12 cellular contexts compared by ENCODE assay signal in genomic region chr1:160672789-160673695, GRCh38. TPM values are rescaled to one million over a fixed set of nuclear protein-coding genes. Genes with fewer than 3 reads are reported as not detected.
DNase-seq lines count a peak whose midpoint lies in the region; ATAC-seq, FAIRE-seq and TF ChIP-seq lines count a peak whose summit lies in the region.
"Had no signal": no experiment of that assay in that cellular context is flagged by ENCODE, and none has a peak within 500 bp of the region (broad histone marks: within the 10 kb centered on the region; RNA-seq: fewer than 3 reads in every experiment).

No MANE protein-coding gene starts in this region.

- H2AFZ ChIP-seq in DND-41 (ENCODE audit: low read depth, low read length) = no peak overlapping the region

- peaks cover 16% of the 10 kb centered on the region for H3K36me3 ChIP-seq in DND-41 (ENCODE audit: insufficient read depth, low read length)
- no peaks in the 10 kb centered on the region for H3K36me3 ChIP-seq in mesendoderm (ENCODE audit: control insufficient read depth, insufficient read depth, low read length)
- no peaks in the 10 kb centered on the region for H3K36me3 ChIP-seq in Caco-2 (ENCODE audit: control insufficient read depth, insufficient read depth, low read length)
- H3K36me3 ChIP-seq: prostate gland had no signal

- H3K36me3 Mint-ChIP-seq in Caco-2 (ENCODE audit: insufficient read depth, unreplicated experiment) = no peaks in the 10 kb centered on the region

- H3K27ac ChIP-seq in DND-41 (ENCODE audit: low read length) (peak overlapping the region; percentile 92), mesendoderm (ENCODE audit: low read depth, low read length) (peak overlapping the region; percentile 72)
- H3K27ac ChIP-seq: prostate gland had no signal

- no peak overlapping the region for H3K27ac Mint-ChIP-seq in Caco-2 (ENCODE audit: unreplicated experiment)

- H3K79me2 ChIP-seq in DND-41 (ENCODE audit: insufficient read depth, low read length) (no peaks in the 10 kb centered on the region), mesendoderm (ENCODE audit: control insufficient read depth, insufficient read depth, low read length) (no peaks in the 10 kb centered on the region)

- H3K4me1 ChIP-seq in DND-41 (ENCODE audit: insufficient read depth, low read length) (peaks cover 45% of the 10 kb centered on the region), mesendoderm (ENCODE audit: control insufficient read depth, low read depth, low read length) (peaks cover 6% of the 10 kb centered on the region), Caco-2 (no peaks in the 10 kb centered on the region)
- H3K4me1 ChIP-seq: prostate gland had no signal

- TF ChIP-seq CTCF in DND-41 (IDR thresholded peaks at IDR 0.05; ENCODE audit: borderline replicate concordance, extremely low read depth, low read length, poor library complexity, severe bottlenecking) = no peak
- TF ChIP-seq CTCF in Caco-2 (IDR thresholded peaks at IDR 0.05; ENCODE audit: insufficient read depth in 1 of 2, low read depth in 1 of 2, low read length in 1 of 2, severe bottlenecking in 1 of 2, unreplicated experiment in 1 of 2) = no peak

- FAIRE-seq in GM18507 (lab: Jason Lieb, UNC) (peak; percentile 80), frontal cortex (lab: Jason Lieb, UNC) (no peak)

- H4K20me1 ChIP-seq in DND-41 (ENCODE audit: insufficient read depth, low read length) = no peaks in the 10 kb centered on the region

- BruUV-seq in Caco-2 (replicated peaks; lab: Mats Ljungman, UMichigan) = no TSS peak

- no CpG with 5 or more reads among the region's 6 CpGs for WGBS in mesendoderm (ENCODE audit: extremely low coverage, insufficient coverage, low lambda C conversion rate)

- ATAC-seq in DND-41 (ENCODE audit: insufficient read depth, low read depth) = no peak
- ATAC-seq: heart left ventricle had no signal

- H3K9me3 Mint-ChIP-seq in Caco-2 (ENCODE audit: unreplicated experiment) = peaks cover 10% of the 10 kb centered on the region

- no peak overlapping the region for H3K4me3 ChIP-seq in DND-41 (ENCODE audit: low read depth in 1 of 2, low read length in 2 of 2)
- H3K4me3 ChIP-seq in mesendoderm (ENCODE audit: low read length) = no peak overlapping the region
- H3K4me3 ChIP-seq in Caco-2 (ENCODE audit: low read depth, low read length) = no peak overlapping the region
- H3K4me3 ChIP-seq: prostate gland had no signal

- H3K56ac ChIP-seq in mesendoderm (ENCODE audit: low read length) = peak overlapping the region; percentile 42

- POLR2A ChIA-PET in Caco-2 (lab: Charles Lee) = no interaction called here

- DNase-seq in DND-41 (no peak), GM18507 (ENCODE audit: extremely low spot score, insufficient read length, low read depth) (no peak), mesendoderm (no peak), frontal cortex (ENCODE audit: low spot score in 2 of 2) (no peak), Caco-2 (no peak), SIG-M5 treated with dmso at 0.1 percent for 504 hours (lab: John Stamatoyannopoulos, UW; ENCODE audit: unreplicated experiment) (no peak), HT-29 (ENCODE audit: low spot score) (no peak)
- DNase-seq in activated CD4-positive, alpha-beta T cell treated with anti-CD3 and anti-CD28 coated beads for 48 hours = peak; percentile 53
- DNase-seq: heart left ventricle; NCI-H146; NK-92 treated with Interleukin-12 subunit alpha and Interleukin-12 subunit beta, amount 100 ng/mL, for 24 hours had no signal

- intact Hi-C loops in Caco-2 (cut with micrococcal nuclease; ENCODE audit: unreplicated experiment) = no loop called here

- peak overlapping the region; percentile 56 for H2BK120ac ChIP-seq in mesendoderm (ENCODE audit: low read depth, low read length)

- no peaks in the 10 kb centered on the region for H3K27me3 Mint-ChIP-seq in Caco-2 (ENCODE audit: insufficient read depth, unreplicated experiment)

- H4K8ac ChIP-seq in mesendoderm (ENCODE audit: low read depth, low read length) = no peak overlapping the region

- H3K23ac ChIP-seq in mesendoderm (ENCODE audit: low read length) = no peak overlapping the region

- H4K5ac ChIP-seq in mesendoderm (ENCODE audit: low read length) = no peak overlapping the region

- H3K4me2 ChIP-seq in DND-41 (ENCODE audit: insufficient read depth, low read length) = no peak overlapping the region
- no peak overlapping the region for H3K4me2 ChIP-seq in mesendoderm (ENCODE audit: low read length)

- H3K4me1 Mint-ChIP-seq in Caco-2 (ENCODE audit: low read depth, unreplicated experiment) = no peaks in the 10 kb centered on the region

- H3K9me3 ChIP-seq in DND-41 (ENCODE audit: insufficient read depth, low read length, severe bottlenecking) = peaks cover 11% of the 10 kb centered on the region
- peaks cover 10% of the 10 kb centered on the region; the same call in 1 of the 2 replicates for H3K9me3 ChIP-seq in Caco-2
- H3K9me3 ChIP-seq: prostate gland had no signal

- no peak overlapping the region for H3K9ac ChIP-seq in DND-41 (ENCODE audit: low read depth, low read length)
- H3K9ac ChIP-seq in mesendoderm (ENCODE audit: low read length) = no peak overlapping the region

- CTCF ChIA-PET in Caco-2 (lab: Charles Lee) = no interaction called here

- H3K4me3 Mint-ChIP-seq in Caco-2 (ENCODE audit: unreplicated experiment) = no peak overlapping the region

- H3K27me3 ChIP-seq in DND-41 (ENCODE audit: insufficient read depth, low read length, poor library complexity) (no peaks in the 10 kb centered on the region), mesendoderm (ENCODE audit: insufficient read depth, low read length, poor library complexity) (no peaks in the 10 kb centered on the region), Caco-2 (replicated peaks; ENCODE audit: control insufficient read depth, insufficient read depth, low read length) (no peaks in the 10 kb centered on the region)

- peak overlapping the region; percentile 92 for H2BK5ac ChIP-seq in mesendoderm (ENCODE audit: low read length)

- H3K18ac ChIP-seq in mesendoderm (ENCODE audit: low read length) = peak overlapping the region; percentile 70

- peak overlapping the region; percentile 91 for H3K4ac ChIP-seq in mesendoderm (ENCODE audit: low read depth, low read length)

- no peaks in the 10 kb centered on the region for H3K79me1 ChIP-seq in mesendoderm (ENCODE audit: low read length)

- H2AK5ac ChIP-seq in mesendoderm (ENCODE audit: low read length) = peak overlapping the region; percentile 91

- H2BK15ac ChIP-seq in mesendoderm (replicated peaks; ENCODE audit: low read depth) = no peak overlapping the region

RNA-seq across cellular contexts. Expression of gene SLAMF1, which starts 26.2 kb away (rescaled TPM):
- 0.10 TPM for polyA plus RNA-seq in mesendoderm (2013, experiment 1 of 2)
- 0.11 TPM for polyA plus RNA-seq in mesendoderm (2013, experiment 2 of 2)
- total RNA-seq in frontal cortex (not detected), Caco-2 (2022) (not detected in 2 replicates)
- not detected in 2 replicates for total RNA-seq in HT-29 (2014; rRNA removed; shearing (Covaris generic))

RNA-seq across cellular contexts. Expression of gene CD48, which starts 38.6 kb away (rescaled TPM):
- polyA plus RNA-seq in mesendoderm (2013, experiment 1 of 2) = 2.5 TPM
- 2.7 TPM for polyA plus RNA-seq in mesendoderm (2013, experiment 2 of 2)
- total RNA-seq in frontal cortex = 0.82 TPM
- total RNA-seq in Caco-2 (2022) = not detected in 2 replicates
- not detected in 2 replicates for total RNA-seq in HT-29 (2014; rRNA removed; shearing (Covaris generic))
